ENCODE assay signal across 2 cellular contexts in the genomic region with DNA sequence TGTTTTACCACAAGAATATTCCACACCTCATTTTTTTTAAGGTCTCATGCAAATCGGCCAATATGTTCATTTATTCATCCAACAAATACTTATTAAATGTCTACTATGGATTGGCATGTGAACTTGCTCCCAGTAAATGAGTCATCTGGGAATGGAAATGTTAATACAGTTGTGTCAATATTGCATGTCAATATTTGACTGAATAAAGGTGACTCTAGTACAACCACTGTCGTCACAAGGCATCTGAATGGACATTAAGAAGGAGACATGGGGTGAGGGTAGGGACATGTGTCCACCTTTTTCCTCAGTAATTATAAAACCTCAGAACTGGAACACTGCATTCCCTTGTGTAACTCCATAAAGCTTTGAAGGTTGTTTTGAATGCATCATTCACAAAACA.
A peak's percentile ranks its signal among the peaks of the same experiment; 100 is the strongest.
TF ChIP-seq lines count a peak whose summit lies in the region.

No MANE protein-coding gene starts in this region.

TF ChIP-seq in liver, 16 proteins besides CTCF, POLR2A, EP300 and RAD21 (continued from another document):
- peak; percentile 25 for TF ChIP-seq REST (IDR thresholded peaks at IDR 0.05)
- TF ChIP-seq YY1 (IDR thresholded peaks at IDR 0.05): no peak
- no peak for TF ChIP-seq GABPA (IDR thresholded peaks at IDR 0.05 in 1 of 2, conservative IDR thresholded peaks at IDR 0.05 in 1 of 2)
- peak; percentile 73 to 78 for TF ChIP-seq HNF4A (conservative IDR thresholded peaks at IDR 0.05)
- peak; percentile 98 for TF ChIP-seq FOXA1 (IDR thresholded peaks at IDR 0.05)
- TF ChIP-seq RXRA (IDR thresholded peaks at IDR 0.05): peak; percentile 89 to 91
TF ChIP-seq in liver: peak in this region for 11.

TF ChIP-seq in SK-N-SH, 30 proteins besides CTCF, POLR2A, EP300 and RAD21 (continued from another document):
- TF ChIP-seq ZBTB33 (IDR thresholded peaks at IDR 0.05; ENCODE audit: borderline replicate concordance, low read depth) (no peak), TAF1 (IDR thresholded peaks at IDR 0.05; ENCODE audit: borderline replicate concordance, low read depth, low read length) (no peak), TEAD4 (IDR thresholded peaks at IDR 0.05; ENCODE audit: borderline replicate concordance, insufficient read depth) (no peak)
